ENCODE assay signal across 19 cellular contexts in genomic region chr2:169704160-169704713, GRCh38. TPM values are rescaled to one million over a fixed set of nuclear protein-coding genes. Genes with fewer than 3 reads are reported as not detected.
"Had no signal": no experiment of that assay in that cellular context is flagged by ENCODE, and none has a peak within 500 bp of the region (broad histone marks: within the 10 kb centered on the region; RNA-seq: fewer than 3 reads in every experiment).

No MANE protein-coding gene starts in this region.

- H3K27ac ChIP-seq: epithelial cell of prostate, parathyroid adenoma, upper lobe of left lung had no signal

- H3K27me3 ChIP-seq: upper lobe of left lung had no signal

- H3K36me3 ChIP-seq: upper lobe of left lung had no signal

- DNase-seq: activated CD4-positive, alpha-beta T cell treated with anti-CD3 and anti-CD28 coated beads, Interleukin-2, amount 50 U/mL, for 1 hour; activated CD8-positive, alpha-beta memory T cell treated with anti-CD3 and anti-CD28 coated beads for 24 hours; activated naive CD8-positive, alpha-beta T cell treated with anti-CD3 and anti-CD28 coated beads, Interleukin-2, amount 10 ng/mL, durations not matched to agents 7 days and 5 days; aorta; dermis blood vessel endothelial cell; effector memory CD8-positive, alpha-beta T cell; hypothalamus; naive B cell; right cardiac atrium; stimulated activated naive CD8-positive, alpha-beta T cell treated with anti-CD3 and anti-CD28 coated beads, Interleukin-15, amount 100 ng/mL, for 72 hours; T-cell; T-helper 9 cell; upper lobe of left lung had no signal

- H2AFZ ChIP-seq: parathyroid adenoma had no signal

- H3K79me2 ChIP-seq: parathyroid adenoma had no signal

- H3K9me3 ChIP-seq: upper lobe of left lung had no signal

- H3K9ac ChIP-seq: parathyroid adenoma had no signal

- H3K4me3 ChIP-seq: upper lobe of left lung had no signal

- ATAC-seq: activated CD4-positive, CD25-positive, alpha-beta regulatory T cell treated with anti-CD3 and anti-CD28 coated beads, Interleukin-2, amount 50 U/mL, for 24 hours; effector memory CD8-positive, alpha-beta T cell; stimulated activated naive CD8-positive, alpha-beta T cell treated with anti-CD3 and anti-CD28 coated beads, Interleukin-15, amount 100 ng/mL, for 72 hours; T-cell had no signal

- H3K4me1 ChIP-seq: parathyroid adenoma had no signal

RNA-seq across cellular contexts. Expression of gene CFAP210, which starts 10.0 kb away (rescaled TPM):
- total RNA-seq: activated naive CD8-positive, alpha-beta T cell treated with anti-CD3 and anti-CD28 coated beads, Interleukin-2, amount 10 ng/mL, durations not matched to agents 7 days and 5 days; activated T-helper 1 cell treated with anti-CD3 and anti-CD28 coated beads, Interleukin-12 subunit alpha, Interleukin-12 subunit beta, Interleukin-2, Interleukin-4 antibody, amounts not matched to agents 30 ng/mL and 10 ng/mL and 1 ng/mL, durations not matched to agents 14 hours and 24 hours and 36 hours; dermis blood vessel endothelial cell; glomerular endothelial cell; lower leg skin; right cardiac atrium had no signal
